Comparison of ENCODE assay signal across 8 cellular contexts in the genomic region with DNA sequence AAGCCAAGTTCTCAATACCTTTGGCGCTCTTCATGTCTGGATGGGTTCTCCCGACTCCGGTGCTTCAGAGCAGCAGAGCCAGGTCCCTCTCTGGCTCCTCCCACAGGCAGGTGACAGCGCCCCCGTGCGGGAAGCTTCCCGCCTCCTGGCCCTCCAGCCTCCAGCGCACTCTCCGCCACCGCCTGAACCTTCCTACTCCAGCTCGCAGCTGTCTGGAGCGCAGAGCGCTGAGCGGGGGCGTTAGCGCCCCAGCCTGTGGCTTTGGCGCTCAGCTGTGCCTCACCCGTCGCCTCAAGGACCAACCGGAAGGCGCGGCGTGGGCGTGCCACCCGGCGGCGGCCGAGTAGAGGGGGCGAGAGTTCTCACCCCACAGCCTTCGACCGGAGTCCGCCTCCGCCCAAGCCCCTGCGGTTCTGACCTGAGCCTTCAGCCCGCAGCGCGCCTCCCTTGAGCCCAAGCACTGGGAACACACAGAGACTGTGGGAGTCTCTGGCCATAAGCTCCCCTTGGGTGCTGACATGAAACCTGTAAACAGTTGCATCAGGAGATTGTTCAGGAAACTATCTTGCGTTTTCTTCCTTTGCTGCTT. TPM values are rescaled to one million over a fixed set of nuclear protein-coding genes. Genes with fewer than 3 reads are reported as not detected.
DNase-seq lines count a peak whose midpoint lies in the region; ATAC-seq and TF ChIP-seq lines count a peak whose summit lies in the region.

Gene SLCO4C1, minus strand, starts transcription at position 56 of the 589 bp plus-strand sequence. Its CDS starts 22 bp downstream, at position 34.

- no peaks in the 10 kb centered on the region; the same call in 1 of the 2 replicates for H3K9me3 ChIP-seq in Karpas-422 (ENCODE audit: low read length)
- H3K9me3 ChIP-seq in right atrium auricular region: no peaks in the 10 kb centered on the region
- H3K9me3 ChIP-seq in prostate gland: no peaks in the 10 kb centered on the region
- H3K9me3 ChIP-seq in upper lobe of left lung: no peaks in the 10 kb centered on the region

- no peaks in the 10 kb centered on the region for H4K20me1 ChIP-seq in Karpas-422 (ENCODE audit: insufficient read depth, low read depth, low read length)

- H2AFZ ChIP-seq in Karpas-422 (ENCODE audit: low read length): no peak within 1 kb of the TSS

- peak within 1 kb of the TSS; percentile 25 for H3K4me2 ChIP-seq in Karpas-422 (ENCODE audit: low read depth, low read length, poor library complexity, severe bottlenecking)

- TF ChIP-seq EP300 in upper lobe of left lung (IDR thresholded peaks at IDR 0.05): no peak

- H3K36me3 Mint-ChIP-seq in activated naive CD8-positive, alpha-beta T cell treated with anti-CD3 and anti-CD28 coated beads, Interleukin-2, amount 50 U/mL, for 24 hours (ENCODE audit: low read depth): no peaks in the 10 kb centered on the region

- H3K27me3 ChIP-seq in Karpas-422 (ENCODE audit: low read length): no peaks in the 10 kb centered on the region
- H3K27me3 ChIP-seq in right atrium auricular region: no peaks in the 10 kb centered on the region
- H3K27me3 ChIP-seq in prostate gland (replicated peaks; ENCODE audit: insufficient read depth): no peaks in the 10 kb centered on the region
- no peaks in the 10 kb centered on the region for H3K27me3 ChIP-seq in upper lobe of left lung

- intact Hi-C loops in prostate gland (cut with DNase I): no loop called here

- no peak for TF ChIP-seq POLR2A in prostate gland (IDR thresholded peaks at IDR 0.05)
- peak in 2 of 4 donors; percentile 29 to 67 for TF ChIP-seq POLR2A in upper lobe of left lung (IDR thresholded peaks at IDR 0.05)

- H3K9me2 ChIP-seq in Karpas-422 (replicated peaks; ENCODE audit: insufficient read depth, low read length): no peaks in the 10 kb centered on the region

- 3% methylated on average over 22 of the region's 38 CpGs for WGBS in prostate gland
- WGBS in upper lobe of left lung, 2 donors: 3 to 5% methylated on average over 13 to 24 of the region's 38 CpGs

- DNase-seq in EL (peak; percentile 2), Karpas-422 (peak; percentile 44), SK-N-DZ (ENCODE audit: low spot score) (peak; percentile 75), right atrium auricular region (ENCODE audit: low spot score) (no peak), prostate gland (ENCODE audit: low spot score) (peak; percentile 22), upper lobe of left lung (peak; percentile 94 to 95)
- peak; percentile 81 for DNase-seq in activated naive CD8-positive, alpha-beta T cell treated with anti-CD3 and anti-CD28 coated beads, Interleukin-2, amount 50 U/mL, for 24 hours

- H3K27ac ChIP-seq in Karpas-422 (ENCODE audit: low read length): no peak within 1 kb of the TSS
- H3K27ac ChIP-seq in right atrium auricular region: no peak within 1 kb of the TSS
- H3K27ac ChIP-seq in prostate gland: no peak within 1 kb of the TSS
- H3K27ac ChIP-seq in upper lobe of left lung: peak within 1 kb of the TSS; percentile 23 to 87 (median 79)

- ATAC-seq in GM21723 (IDR thresholded peaks at IDR 0.05; ENCODE audit: unreplicated experiment): peak; percentile 96
- peak; percentile 96 for ATAC-seq in activated naive CD8-positive, alpha-beta T cell treated with anti-CD3 and anti-CD28 coated beads, Interleukin-2, amount 50 U/mL, for 24 hours
- ATAC-seq in upper lobe of left lung (ENCODE audit: low FRiP score in 2 of 2): peak; percentile 95 to 97

- H3K27ac Mint-ChIP-seq in activated naive CD8-positive, alpha-beta T cell treated with anti-CD3 and anti-CD28 coated beads, Interleukin-2, amount 50 U/mL, for 24 hours: peak within 1 kb of the TSS; percentile 49

- peak within 1 kb of the TSS; percentile 74 for H3K4me3 Mint-ChIP-seq in activated naive CD8-positive, alpha-beta T cell treated with anti-CD3 and anti-CD28 coated beads, Interleukin-2, amount 50 U/mL, for 24 hours

- H3K79me2 ChIP-seq in Karpas-422 (ENCODE audit: low read length): no peaks in the 10 kb centered on the region

- H3K27me3 Mint-ChIP-seq in activated naive CD8-positive, alpha-beta T cell treated with anti-CD3 and anti-CD28 coated beads, Interleukin-2, amount 50 U/mL, for 24 hours: peaks cover 10% of the 10 kb centered on the region

- peaks cover 22% of the 10 kb centered on the region for H3K4me1 Mint-ChIP-seq in activated naive CD8-positive, alpha-beta T cell treated with anti-CD3 and anti-CD28 coated beads, Interleukin-2, amount 50 U/mL, for 24 hours

- H3K4me3 ChIP-seq in Karpas-422 (ENCODE audit: low read length) (no peak within 1 kb of the TSS), right atrium auricular region (peak within 1 kb of the TSS; percentile 14 to 50), prostate gland (peak within 1 kb of the TSS; percentile 3 to 11), upper lobe of left lung (peak within 1 kb of the TSS; percentile 39 to 60 (median 54))

- peak in 1 of 2 donors; percentile 62 for TF ChIP-seq CTCF in right atrium auricular region (IDR thresholded peaks at IDR 0.05)
- peak in 1 of 4 experiments; percentile 46 for TF ChIP-seq CTCF in prostate gland (IDR thresholded peaks at IDR 0.05)
- peak in 4 of 6 experiments; percentile 49 to 77 (median 62) for TF ChIP-seq CTCF in upper lobe of left lung (IDR thresholded peaks at IDR 0.05)

- no peak within 1 kb of the TSS for H3K9ac ChIP-seq in Karpas-422 (ENCODE audit: low read length)

- H3K36me3 ChIP-seq in Karpas-422 (ENCODE audit: insufficient read depth, low read length) (no peaks in the 10 kb centered on the region), right atrium auricular region (no peaks in the 10 kb centered on the region), prostate gland (no peaks in the 10 kb centered on the region), upper lobe of left lung (no peaks in the 10 kb centered on the region)

- no peaks in the 10 kb centered on the region for H3K4me1 ChIP-seq in Karpas-422 (ENCODE audit: low read length)
- peaks cover 0 to 17% of the 10 kb centered on the region in 2 donors for H3K4me1 ChIP-seq in right atrium auricular region
- H3K4me1 ChIP-seq in prostate gland (replicated peaks): no peaks in the 10 kb centered on the region
- H3K4me1 ChIP-seq in upper lobe of left lung: peaks cover 0 to 18% (median 11%) of the 10 kb centered on the region in 4 donors

- no peaks in the 10 kb centered on the region for H3K9me3 Mint-ChIP-seq in activated naive CD8-positive, alpha-beta T cell treated with anti-CD3 and anti-CD28 coated beads, Interleukin-2, amount 50 U/mL, for 24 hours

RNA-seq across cellular contexts. Expression of gene SLCO4C1, which starts in this region (rescaled TPM):
- total RNA-seq in Karpas-422 (2014; rRNA removed; shearing (Covaris generic); ENCODE audit: low replicate concordance): not detected in 2 replicates
- polyA plus RNA-seq in SK-N-DZ (2014; cell fraction: cytosol; rRNA removed): 0.36 and 0.42 TPM in 2 replicates
- polyA plus RNA-seq in SK-N-DZ (2014; cell fraction: nucleus; rRNA removed): 0.15 and 0.36 TPM in 2 replicates
- total RNA-seq in right atrium auricular region (under 1 TPM; 0.08 to 0.22 TPM), prostate gland (under 1 TPM; 0.14 to 0.51 TPM), upper lobe of left lung (10 to 100 TPM in 5 of 6 donors, 1 to 10 TPM in 1; 5.5 to 47.3 (median 21.3) TPM)

Comparison
In these comparisons a context has a peak if more than half of its experiments do, and no peak if none do; other contexts are left out.
1. Peak in DNase-seq and H3K4me2 ChIP-seq in Karpas-422; RNA of the gene not detected or under 1 TPM.
2. Peak in DNase-seq and H3K4me3 ChIP-seq in prostate gland; RNA of the gene not detected or under 1 TPM.
3. H3K27ac ChIP-seq: peak in upper lobe of left lung (4 of 4); none in Karpas-422 (single experiment), right atrium auricular region (0 of 2) and prostate gland (0 of 2).
4. Peak in every context shown above with its lines, with median percentiles within 50 percentile points of each other: ATAC-seq.